22 cellular contexts compared by ENCODE assay signal in genomic region chr5:16787278-16787677, GRCh38.
DNase-seq lines count a peak whose midpoint lies in the region; ATAC-seq, FAIRE-seq and TF ChIP-seq lines count a peak whose summit lies in the region.
"Had no signal": no experiment of that assay in that cellular context is flagged by ENCODE, and none has a peak within 500 bp of the region (broad histone marks: within the 10 kb centered on the region; RNA-seq: fewer than 3 reads in every experiment).

No MANE protein-coding gene starts in this region.

- no peak for TF ChIP-seq CTCF in LNCaP clone FGC (IDR thresholded peaks at IDR 0.05; ENCODE audit: control insufficient read depth, extremely low read depth, insufficient read depth)
- TF ChIP-seq CTCF in astrocyte of the spinal cord (IDR thresholded peaks at IDR 0.05; ENCODE audit: low read depth, low read length), result no peak
- TF ChIP-seq CTCF in pancreas (IDR thresholded peaks at IDR 0.05), result no peak
- no peak for TF ChIP-seq CTCF in omental fat pad (IDR thresholded peaks at IDR 0.05)

- ATAC-seq in pancreas, result peak; percentile 60 to 82 (median 72)
- no peak for ATAC-seq in GM21786 (IDR thresholded peaks at IDR 0.05; ENCODE audit: unreplicated experiment)
- no peak for ATAC-seq in omental fat pad (ENCODE audit: low FRiP score)
- ATAC-seq: lower lobe of right lung, mucosa of descending colon, PC-3 had no signal

- H3K4me1 ChIP-seq in pancreas, result peaks cover 0 to 17% (median 7%) of the 10 kb centered on the region in 3 donors
- H3K4me1 ChIP-seq: adrenal gland had no signal

- WGBS in pancreas, 2 donors, result 15% methylated on average over 2 of the region's 2 CpGs

- no peaks in the 10 kb centered on the region for H3K9me3 ChIP-seq in pancreas
- H3K9me3 ChIP-seq: adrenal gland, lower lobe of right lung, mucosa of descending colon had no signal

- H3K36me3 ChIP-seq in pancreas, result peaks cover 0 to 8% (median 0%) of the 10 kb centered on the region in 3 donors
- H3K36me3 ChIP-seq: adrenal gland had no signal

- no peak overlapping the region for H3K27ac ChIP-seq in pancreas
- H3K27ac ChIP-seq: adrenal gland, coronary artery, lower lobe of right lung had no signal

- in situ Hi-C loops in astrocyte of the spinal cord (cut with HindIII; ENCODE audit: low sequenced_read_pairs), result no loop called here

- intact Hi-C loops in pancreas (cut with DNase I), result loop anchor here in 1 of 3 donors (5.0 to 10.0 kb wide), 3 partner anchors 92 to 405 kb away; no protein-coding TSS in a partner anchor

- DNase-seq in LNCaP clone FGC (ENCODE audit: low read depth) (peak; percentile 57), NCI-H69 (lab: John Stamatoyannopoulos, UW) (peak; percentile 88), astrocyte of the spinal cord (ENCODE audit: low read depth, low spot score) (peak; percentile 54), pancreas (peak in 2 of 6 donors; percentile 39 to 49), HUDEP-2 (lab: John Stamatoyannopoulos, UW; ENCODE audit: unreplicated experiment in 76 of 76) (no peak), KG1 (lab: John Stamatoyannopoulos, UW) (no peak), omental fat pad (ENCODE audit: low spot score) (no peak)
- DNase-seq: activated CD4-positive, alpha-beta T cell treated with anti-CD3 and anti-CD28 coated beads for 1 hour; activated naive CD4-positive, alpha-beta T cell; adrenal gland; CD4-positive, alpha-beta T cell; endodermal cell; lower lobe of right lung; mucosa of descending colon; NCI-H146; PC-3; SHP77 had no signal

- H3K4me3 ChIP-seq in LNCaP clone FGC (ENCODE audit: low read depth, low read length) (no peak overlapping the region), astrocyte of the spinal cord (ENCODE audit: low read depth, low read length) (no peak overlapping the region), pancreas (no peak overlapping the region)
- H3K4me3 ChIP-seq: adrenal gland, coronary artery, lower lobe of right lung, mucosa of descending colon had no signal

- H3K27me3 ChIP-seq in pancreas, result no peaks in the 10 kb centered on the region
- H3K27me3 ChIP-seq: adrenal gland had no signal

- FAIRE-seq in pancreas (lab: Jason Lieb, UNC), result no peak
- FAIRE-seq: GM19239, keratinocyte, TTC549 had no signal

Comparison
In these comparisons a context has a peak if more than half of its experiments do, and no peak if none do; other contexts are left out.
1. DNase-seq: peak in LNCaP clone FGC (single experiment), NCI-H69 (single experiment) and astrocyte of the spinal cord (single experiment); none in HUDEP-2 (0 of 76), KG1 (single experiment) and omental fat pad (single experiment).
2. ATAC-seq: peak in pancreas (4 of 4); none in GM21786 (single experiment) and omental fat pad (single experiment).